Comparison of ENCODE assay signal across 9 cellular contexts in genomic region chr9:136107155-136107952, GRCh38. TPM values are rescaled to one million over a fixed set of nuclear protein-coding genes. Genes with fewer than 3 reads are reported as not detected.
DNase-seq lines count a peak whose midpoint lies in the region; ATAC-seq and TF ChIP-seq lines count a peak whose summit lies in the region.
"Had no signal": no experiment of that assay in that cellular context is flagged by ENCODE, and none has a peak within 500 bp of the region (broad histone marks: within the 10 kb centered on the region; RNA-seq: fewer than 3 reads in every experiment).

No MANE protein-coding gene starts in this region.

- peaks cover 4% of the 10 kb centered on the region for H3K27me3 Mint-ChIP-seq in T-helper 1 cell treated with Interleukin-12 subunit alpha and Interleukin-12 subunit beta and Interleukin-4 antibody, amounts not matched to agents 30 μg/mL and 1 μg/mL, for 36 hours (ENCODE audit: low read depth)
- no peaks in the 10 kb centered on the region for H3K27me3 Mint-ChIP-seq in effector memory CD8-positive, alpha-beta T cell

- peak; percentile 48 for ATAC-seq in effector memory CD8-positive, alpha-beta T cell (replicated peaks)
- ATAC-seq in GM21723 (IDR thresholded peaks at IDR 0.05; ENCODE audit: unreplicated experiment) (no peak), GM18870 (IDR thresholded peaks at IDR 0.05; ENCODE audit: unreplicated experiment) (no peak)

- H3K9me3 Mint-ChIP-seq in T-helper 1 cell treated with Interleukin-12 subunit alpha and Interleukin-12 subunit beta and Interleukin-4 antibody, amounts not matched to agents 30 μg/mL and 1 μg/mL, for 36 hours: no peaks in the 10 kb centered on the region
- no peaks in the 10 kb centered on the region for H3K9me3 Mint-ChIP-seq in effector memory CD8-positive, alpha-beta T cell

- H3K4me1 Mint-ChIP-seq in T-helper 1 cell treated with Interleukin-12 subunit alpha and Interleukin-12 subunit beta and Interleukin-4 antibody, amounts not matched to agents 30 μg/mL and 1 μg/mL, for 36 hours (ENCODE audit: low read depth): peaks cover 34% of the 10 kb centered on the region
- peaks cover 45 to 48% of the 10 kb centered on the region in 2 donors for H3K4me1 Mint-ChIP-seq in effector memory CD8-positive, alpha-beta T cell (ENCODE audit: low read depth in 2 of 2)

- H3K36me3 Mint-ChIP-seq in T-helper 1 cell treated with Interleukin-12 subunit alpha and Interleukin-12 subunit beta and Interleukin-4 antibody, amounts not matched to agents 30 μg/mL and 1 μg/mL, for 36 hours (ENCODE audit: low read depth): no peaks in the 10 kb centered on the region
- peaks cover 14% of the 10 kb centered on the region for H3K36me3 Mint-ChIP-seq in effector memory CD8-positive, alpha-beta T cell (ENCODE audit: insufficient read depth)

- no peak for TF ChIP-seq CTCF in vagina (IDR thresholded peaks at IDR 0.05)

- peak overlapping the region; percentile 60 for H3K27ac Mint-ChIP-seq in T-helper 1 cell treated with Interleukin-12 subunit alpha and Interleukin-12 subunit beta and Interleukin-4 antibody, amounts not matched to agents 30 μg/mL and 1 μg/mL, for 36 hours
- peak overlapping the region; percentile 92 to 93 for H3K27ac Mint-ChIP-seq in effector memory CD8-positive, alpha-beta T cell

- peak overlapping the region; percentile 58 for H3K4me3 Mint-ChIP-seq in T-helper 1 cell treated with Interleukin-12 subunit alpha and Interleukin-12 subunit beta and Interleukin-4 antibody, amounts not matched to agents 30 μg/mL and 1 μg/mL, for 36 hours
- H3K4me3 Mint-ChIP-seq in effector memory CD8-positive, alpha-beta T cell: peak overlapping the region; percentile 85 to 86

- peaks cover 76% of the 10 kb centered on the region for H3K4me1 ChIP-seq in vagina

- peak; percentile 33 for DNase-seq in stimulated activated CD4-positive, alpha-beta T cell treated with anti-CD3 and anti-CD28 coated beads, Interleukin-4, amount 100 ng/mL, for 1 hour
- no peak for DNase-seq in stimulated activated CD4-positive, alpha-beta T cell treated with anti-CD3 and anti-CD28 coated beads, Interleukin-2, amount 100 ng/mL, for 48 hours
- peak; percentile 50 to 53 (median 51) for DNase-seq in effector memory CD8-positive, alpha-beta T cell
- DNase-seq in vagina (ENCODE audit: extremely low spot score in 2 of 2) (no peak), RKO (ENCODE audit: low spot score) (no peak)

- H3K4me3 ChIP-seq in vagina: no peak overlapping the region

- intact Hi-C loops in vagina (cut with DNase I): no loop called here

- peak overlapping the region; percentile 69 for H3K27ac ChIP-seq in vagina
- H3K27ac ChIP-seq: KMS-11 had no signal

- H3K27me3 ChIP-seq in vagina: no peaks in the 10 kb centered on the region

- no peaks in the 10 kb centered on the region for H3K9me3 ChIP-seq in vagina

- no peak for TF ChIP-seq POLR2A in vagina (IDR thresholded peaks at IDR 0.05)

- H3K36me3 ChIP-seq in vagina: no peaks in the 10 kb centered on the region

RNA-seq across cellular contexts. Expression of gene TMEM250, which starts 11.3 kb away (rescaled TPM):
- total RNA-seq in vagina: 25.0 TPM

RNA-seq across cellular contexts. Expression of gene NACC2, which starts 12.3 kb away (rescaled TPM):
- 21.1 TPM for total RNA-seq in vagina

Comparison
In these comparisons a context has a peak if more than half of its experiments do, and no peak if none do; other contexts are left out.
1. DNase-seq: peak in stimulated activated CD4-positive, alpha-beta T cell treated with anti-CD3 and anti-CD28 coated beads, Interleukin-4, amount 100 ng/mL, for 1 hour (single experiment) and effector memory CD8-positive, alpha-beta T cell (3 of 3); none in stimulated activated CD4-positive, alpha-beta T cell treated with anti-CD3 and anti-CD28 coated beads, Interleukin-2, amount 100 ng/mL, for 48 hours (0 of 2), vagina (0 of 2) and RKO (single experiment).